Comparison of ENCODE assay signal across 8 cellular contexts in the genomic region with DNA sequence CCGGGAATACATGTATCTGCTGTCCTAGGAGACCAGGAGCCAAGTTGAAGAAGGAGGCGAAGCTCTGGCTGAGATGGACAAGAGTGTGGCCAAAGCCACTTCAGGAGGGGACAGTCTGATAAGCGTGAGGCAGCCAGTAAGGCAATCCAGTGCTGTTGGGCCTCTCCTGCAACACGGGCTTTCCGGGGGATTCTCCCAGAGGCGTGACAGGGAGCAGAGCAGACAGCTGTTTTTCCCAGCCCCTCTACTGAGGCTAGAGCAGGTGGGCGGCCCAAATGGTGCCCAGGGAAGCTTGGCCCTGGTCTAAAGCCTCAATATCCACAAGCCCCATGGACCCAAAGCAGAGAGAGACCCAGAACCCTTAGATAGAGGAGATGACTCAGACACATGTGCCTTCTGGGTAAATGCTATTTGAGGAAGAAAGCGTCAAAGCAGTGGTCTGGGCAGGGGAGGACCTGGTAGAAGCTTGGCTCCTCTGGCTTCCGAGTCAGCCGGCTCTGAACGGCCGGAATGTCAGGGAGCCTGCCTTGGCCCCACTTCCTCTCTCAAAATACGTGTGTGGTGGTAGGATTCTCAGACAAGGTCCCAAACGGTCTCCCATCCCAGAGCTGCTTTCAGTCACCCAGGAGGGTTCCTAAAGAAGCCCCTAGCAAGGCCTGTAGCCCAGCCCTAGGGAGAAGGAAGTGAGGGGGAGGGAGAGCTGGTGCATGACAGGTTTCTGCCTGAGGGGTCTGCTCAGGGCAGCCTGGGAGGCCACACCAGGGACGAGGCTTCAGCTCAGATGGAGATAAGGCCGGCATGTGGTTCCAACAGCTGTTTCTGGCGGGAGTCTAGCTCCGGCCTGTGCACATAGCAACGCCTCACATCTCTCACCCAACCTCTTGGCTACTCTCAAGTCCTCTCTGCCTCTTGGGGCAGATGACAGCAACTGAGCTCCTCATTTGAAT. TPM values are rescaled to one million over a fixed set of nuclear protein-coding genes. Genes with fewer than 3 reads are reported as not detected.
DNase-seq lines count a peak whose midpoint lies in the region; ATAC-seq and TF ChIP-seq lines count a peak whose summit lies in the region.

No MANE protein-coding gene starts in this region.

- no peaks in the 10 kb centered on the region for H3K27me3 ChIP-seq in layer of hippocampus (ENCODE audit: control insufficient read depth, insufficient read depth, low read length)
- H3K27me3 ChIP-seq in foreskin keratinocyte = no peaks in the 10 kb centered on the region

- POLR2A ChIA-PET in T-cell (lab: Charles Lee) = interaction anchor here in 1 of 2 donors (1.0 kb wide), 1 partner anchor 41 kb away, joined by 3 read pairs; no protein-coding TSS in a partner anchor

- ATAC-seq in GM18907 (IDR thresholded peaks at IDR 0.05; ENCODE audit: unreplicated experiment) (peak; percentile 72), HG02798 (IDR thresholded peaks at IDR 0.05; ENCODE audit: poor library complexity, unreplicated experiment) (peak; percentile 72), T-cell (replicated peaks in 1 of 4) (no peak), foreskin keratinocyte (no peak)

- H3K4me1 ChIP-seq in foreskin keratinocyte = peaks cover 6% of the 10 kb centered on the region

- peaks cover 40% of the 10 kb centered on the region for H3K36me3 Mint-ChIP-seq in T-cell

- peak overlapping the region; percentile 16 to 63 for H3K27ac Mint-ChIP-seq in T-cell

- DNase-seq in T-cell (no peak), DMS53 treated with DMSO at 0.1 percent for 48 hours (lab: John Stamatoyannopoulos, UW; ENCODE audit: unreplicated experiment) (no peak), foreskin keratinocyte (no peak), GM03348 (ENCODE audit: low spot score) (no peak)
- no peak for DNase-seq in activated effector memory CD4-positive, alpha-beta T cell treated with anti-CD3 and anti-CD28 coated beads, Interleukin-2, amount 50 U/mL, for 16 hours

- H3K4me3 Mint-ChIP-seq in T-cell = no peak overlapping the region

- no peaks in the 10 kb centered on the region for H3K27me3 Mint-ChIP-seq in T-cell

- no peaks in the 10 kb centered on the region for H3K9me3 Mint-ChIP-seq in T-cell

- H3K4me1 Mint-ChIP-seq in T-cell = peaks cover 47 to 57% (median 53%) of the 10 kb centered on the region in 3 donors

- peak overlapping the region; percentile 98 for H3K27ac ChIP-seq in layer of hippocampus (ENCODE audit: low read depth, low read length)
- H3K27ac ChIP-seq in foreskin keratinocyte = no peak overlapping the region

- TF ChIP-seq CTCF in foreskin keratinocyte (conservative IDR thresholded peaks at IDR 0.05) = no peak

- CTCF ChIA-PET in T-cell (lab: Charles Lee) = interaction anchor here (0.6 to 0.8 kb wide), 2 partner anchors 21 to 34 kb away, joined by 3 to 4 read pairs; no protein-coding TSS in a partner anchor

RNA-seq across cellular contexts. Expression of a gene that starts 28.9 kb away (rescaled TPM):
- total RNA-seq in T-cell (10 to 100 TPM; 33.4 to 44.1 (median 36.0) TPM), foreskin keratinocyte (3.0 and 3.6 TPM in 2 replicates)
- polyA plus RNA-seq in foreskin keratinocyte = 0.58 and 0.69 TPM in 2 replicates

RNA-seq across cellular contexts. Expression of a gene that starts 50.5 kb away (rescaled TPM):
- total RNA-seq in T-cell (100 to 1,000 TPM; 168 to 288 (median 183) TPM), foreskin keratinocyte (14.7 and 15.2 TPM in 2 replicates)
- 3.1 and 3.6 TPM in 2 replicates for polyA plus RNA-seq in foreskin keratinocyte

RNA-seq across cellular contexts. Expression of a gene that starts 54.1 kb away (rescaled TPM):
- total RNA-seq in T-cell (100 to 1,000 TPM in 2 of 5 donors, 10 to 100 TPM in 3; 67.9 to 151 (median 70.6) TPM), foreskin keratinocyte (28.8 TPM in 2 replicates)
- 7.0 and 8.8 TPM in 2 replicates for polyA plus RNA-seq in foreskin keratinocyte

Comparison
In these comparisons a context has a peak if more than half of its experiments do, and no peak if none do; other contexts are left out.
1. ATAC-seq: peak in GM18907 (single experiment) and HG02798 (single experiment); none in T-cell (0 of 4) and foreskin keratinocyte (single experiment).
2. RNA of a gene that starts 50.5 kb away (total RNA-seq): 168 to 288 TPM in T-cell; 14.7 to 15.2 TPM in foreskin keratinocyte; every median in the first group is over 10 times any median in the second.